Comparison of ENCODE assay signal across 28 cellular contexts in genomic region chr19:30202060-30202600, GRCh38.
"Had no signal": no experiment of that assay in that cellular context is flagged by ENCODE, and none has a peak within 500 bp of the region (broad histone marks: within the 10 kb centered on the region; RNA-seq: fewer than 3 reads in every experiment).

No MANE protein-coding gene starts in this region.

- H3K9me3 Mint-ChIP-seq: activated naive CD4-positive, alpha-beta T cell treated with anti-CD3 and anti-CD28 coated beads, Interleukin-2, amount 10 ng/mL, durations not matched to agents 7 days and 5 days; activated T-helper 2 cell treated with anti-CD3 and anti-CD28 coated beads, Interferon-gamma antibody, Interleukin-2, Interleukin-4, amounts not matched to agents 10 μg/mL and 5 μg/mL and 100 μg/mL, durations not matched to agents 14 hours and 24 hours and 36 hours had no signal

- H3K27me3 ChIP-seq: brain microvascular endothelial cell, cardiac muscle cell had no signal

- DNase-seq: activated CD4-positive, alpha-beta T cell treated with anti-CD3 and anti-CD28 coated beads, Interleukin-2, amount 50 U/mL, for 1 hour; activated CD4-positive, CD25-positive, alpha-beta regulatory T cell; activated CD8-positive, alpha-beta memory T cell treated with anti-CD3 and anti-CD28 coated beads, Interleukin-2, amount 50 U/mL, for 4 hours; activated CD8-positive, alpha-beta T cell treated with anti-CD3 and anti-CD28 coated beads for 36 hours; activated gamma-delta T cell treated with Interleukin-2 at 50 U/mL for 16 hours; activated naive CD4-positive, alpha-beta T cell treated with anti-CD3 and anti-CD28 coated beads, Interleukin-2, amount 10 ng/mL, durations not matched to agents 7 days and 5 days; activated naive CD8-positive, alpha-beta T cell treated with anti-CD3 and anti-CD28 coated beads for 36 hours; activated T-cell treated with anti-CD3 and anti-CD28 coated beads, Interleukin-2, amount 50 U/mL, for 72 hours; brain microvascular endothelial cell; NCI-H1092; NCI-H1417; NCI-H1930; NCI-H2171; NCI-H2227 treated with DMSO at 0.1 percent for 48 hours; NCI-H510A; NCI-H526 treated with DMSO at 0.1 percent for 48 hours; NCI-H82; OCI-M1; RPMI8226; T-cell; T-helper 2 cell; T1000 had no signal

- H3K27ac Mint-ChIP-seq: activated CD8-positive, alpha-beta T cell treated with anti-CD3 and anti-CD28 coated beads for 36 hours; activated naive CD4-positive, alpha-beta T cell treated with anti-CD3 and anti-CD28 coated beads, Interleukin-2, amount 10 ng/mL, durations not matched to agents 7 days and 5 days; activated naive CD8-positive, alpha-beta T cell treated with anti-CD3 and anti-CD28 coated beads for 36 hours; activated T-cell treated with anti-CD3 and anti-CD28 coated beads, Interleukin-2, amount 50 U/mL, for 72 hours; activated T-helper 2 cell treated with anti-CD3 and anti-CD28 coated beads, Interferon-gamma antibody, Interleukin-2, Interleukin-4, amounts not matched to agents 10 μg/mL and 5 μg/mL and 100 μg/mL, durations not matched to agents 14 hours and 24 hours and 36 hours; T-cell had no signal

- H3K4me3 Mint-ChIP-seq: activated CD8-positive, alpha-beta T cell treated with anti-CD3 and anti-CD28 coated beads for 36 hours; activated naive CD4-positive, alpha-beta T cell treated with anti-CD3 and anti-CD28 coated beads, Interleukin-2, amount 10 ng/mL, durations not matched to agents 7 days and 5 days; activated naive CD8-positive, alpha-beta T cell treated with anti-CD3 and anti-CD28 coated beads for 36 hours; activated T-cell treated with anti-CD3 and anti-CD28 coated beads, Interleukin-2, amount 50 U/mL, for 72 hours; T-cell had no signal

- H3K4me1 Mint-ChIP-seq: activated naive CD4-positive, alpha-beta T cell treated with anti-CD3 and anti-CD28 coated beads, Interleukin-2, amount 10 ng/mL, durations not matched to agents 7 days and 5 days; activated naive CD8-positive, alpha-beta T cell treated with anti-CD3 and anti-CD28 coated beads for 36 hours; T-cell had no signal

- H3K36me3 Mint-ChIP-seq: activated naive CD4-positive, alpha-beta T cell treated with anti-CD3 and anti-CD28 coated beads, Interleukin-2, amount 10 ng/mL, durations not matched to agents 7 days and 5 days; activated naive CD8-positive, alpha-beta T cell treated with anti-CD3 and anti-CD28 coated beads for 36 hours; T-cell had no signal

- H3K27me3 Mint-ChIP-seq: activated naive CD4-positive, alpha-beta T cell treated with anti-CD3 and anti-CD28 coated beads, Interleukin-2, amount 10 ng/mL, durations not matched to agents 7 days and 5 days had no signal

- H3K27ac ChIP-seq: brain microvascular endothelial cell, cardiac muscle cell, SK-N-MC, VCaP had no signal

- H3K36me3 ChIP-seq: brain microvascular endothelial cell, cardiac muscle cell had no signal

- ATAC-seq: activated CD8-positive, alpha-beta T cell treated with anti-CD3 and anti-CD28 coated beads for 36 hours; activated T-cell treated with anti-CD3 and anti-CD28 coated beads, Interleukin-2, amount 50 U/mL, for 72 hours; Panc1; Right ventricle myocardium inferior; T-cell had no signal

- H3K4me3 ChIP-seq: cardiac muscle cell, SK-N-MC had no signal
